In the genomic region with DNA sequence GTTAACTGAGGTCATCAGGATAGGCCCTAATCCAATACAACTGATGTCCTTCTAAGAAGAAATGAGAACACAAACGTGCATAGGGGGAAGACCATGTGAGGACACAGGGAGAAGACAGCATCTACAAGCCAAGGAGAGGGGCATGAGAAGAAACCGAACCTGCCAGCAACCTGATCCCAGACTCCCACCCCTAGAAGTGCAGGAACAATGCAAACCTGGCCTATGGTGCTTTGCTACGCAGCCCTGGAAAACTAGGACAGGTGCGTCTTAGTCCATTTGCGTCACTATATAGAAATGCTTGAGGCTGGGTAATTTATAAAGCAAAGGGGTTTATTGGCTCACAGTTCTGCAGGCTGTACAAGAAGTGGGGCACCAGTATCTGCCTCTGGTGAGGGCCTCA, we compare ENCODE assay signal across 19 cellular contexts.
A peak's percentile ranks its signal among the peaks of the same experiment; 100 is the strongest.
DNase-seq lines count a peak whose midpoint lies in the region; ATAC-seq and TF ChIP-seq lines count a peak whose summit lies in the region.
"Had no signal": no experiment of that assay in that cellular context is flagged by ENCODE, and none has a peak within 500 bp of the region (broad histone marks: within the 10 kb centered on the region; RNA-seq: fewer than 3 reads in every experiment).

No MANE protein-coding gene starts in this region.

- in situ Hi-C loops in gastrocnemius medialis (cut with MboI; ENCODE audit: low sequenced_read_pairs in 4 of 4), result no loop called here

- no peak for TF ChIP-seq EP300 in esophagus muscularis mucosa (IDR thresholded peaks at IDR 0.05)

- TF ChIP-seq CTCF in esophagus muscularis mucosa (IDR thresholded peaks at IDR 0.05), result no peak
- TF ChIP-seq CTCF in lung (IDR thresholded peaks at IDR 0.05; ENCODE audit: control extremely low read depth, extremely low read depth), result no peak
- no peak for TF ChIP-seq CTCF in gastrocnemius medialis (IDR thresholded peaks at IDR 0.05 in 4 of 5, conservative IDR thresholded peaks at IDR 0.05 in 1 of 5)
- TF ChIP-seq CTCF in body of pancreas (IDR thresholded peaks at IDR 0.05), result no peak

- no peaks in the 10 kb centered on the region for H3K36me3 Mint-ChIP-seq in activated CD4-positive, alpha-beta T cell treated with anti-CD3 and anti-CD28 coated beads, Interleukin-2, amount 10 ng/mL, durations not matched to agents 24 days and 14 days (ENCODE audit: low read depth)
- H3K36me3 Mint-ChIP-seq: CD14-positive monocyte; CD4-positive, alpha-beta memory T cell; CD4-positive, CD25-positive, alpha-beta regulatory T cell; CD8-positive, alpha-beta memory T cell had no signal

- ATAC-seq in lung (ENCODE audit: insufficient read depth, low FRiP score), result no peak
- ATAC-seq in sciatic nerve, result no peak
- ATAC-seq in gastrocnemius medialis, result no peak
- ATAC-seq in body of pancreas, result no peak
- ATAC-seq: GM12878 had no signal

- 94% methylated on average over 5 of the region's 5 CpGs for WGBS in esophagus muscularis mucosa
- WGBS in lung, 2 donors, result 92 to 98% methylated on average over 5 of the region's 5 CpGs
- 80 to 88% methylated on average over 5 of the region's 5 CpGs for WGBS in body of pancreas, 2 donors

- H3K9me3 Mint-ChIP-seq in activated CD4-positive, alpha-beta T cell treated with anti-CD3 and anti-CD28 coated beads, Interleukin-2, amount 10 ng/mL, durations not matched to agents 24 days and 14 days, result peaks cover 4% of the 10 kb centered on the region
- H3K9me3 Mint-ChIP-seq: CD4-positive, alpha-beta memory T cell; CD8-positive, alpha-beta memory T cell had no signal

- no peaks in the 10 kb centered on the region for H3K36me3 ChIP-seq in esophagus muscularis mucosa
- no peaks in the 10 kb centered on the region for H3K36me3 ChIP-seq in lung (ENCODE audit: control insufficient read depth in 2 of 2, insufficient read depth in 2 of 2, low read length in 2 of 2)
- H3K36me3 ChIP-seq in gastrocnemius medialis, result no peaks in the 10 kb centered on the region
- no peaks in the 10 kb centered on the region for H3K36me3 ChIP-seq in body of pancreas (replicated peaks in 1 of 2; ENCODE audit: insufficient read depth in 1 of 2, low read depth in 2 of 2)
- H3K36me3 ChIP-seq: BE2C, BLaER1 had no signal

- H3K4me3 Mint-ChIP-seq in activated CD4-positive, alpha-beta T cell treated with anti-CD3 and anti-CD28 coated beads, Interleukin-2, amount 10 ng/mL, durations not matched to agents 24 days and 14 days, result no peak overlapping the region
- H3K4me3 Mint-ChIP-seq: CD14-positive monocyte; CD4-positive, alpha-beta memory T cell; CD4-positive, CD25-positive, alpha-beta regulatory T cell; CD8-positive, alpha-beta memory T cell had no signal

- no peak overlapping the region for H3K27ac ChIP-seq in esophagus muscularis mucosa (replicated peaks in 1 of 4)
- H3K27ac ChIP-seq in lung (ENCODE audit: low read depth in 1 of 2, low read length in 1 of 2), result no peak overlapping the region
- H3K27ac ChIP-seq in gastrocnemius medialis, result no peak overlapping the region
- no peak overlapping the region for H3K27ac ChIP-seq in body of pancreas
- H3K27ac ChIP-seq: BLaER1 had no signal

- no peaks in the 10 kb centered on the region for H3K27me3 ChIP-seq in esophagus muscularis mucosa
- H3K27me3 ChIP-seq in lung (ENCODE audit: control insufficient read depth, insufficient read depth), result no peaks in the 10 kb centered on the region
- H3K27me3 ChIP-seq in gastrocnemius medialis, result no peaks in the 10 kb centered on the region
- no peaks in the 10 kb centered on the region for H3K27me3 ChIP-seq in body of pancreas
- H3K27me3 ChIP-seq: BE2C had no signal

- DNase-seq in esophagus muscularis mucosa (ENCODE audit: extremely low spot score) (peak; percentile 78), lung (ENCODE audit: low spot score) (peak; percentile 11), sciatic nerve (ENCODE audit: low spot score) (peak; percentile 17), GDM1 (lab: John Stamatoyannopoulos, UW) (no peak), gastrocnemius medialis (no peak), body of pancreas (no peak)
- no peak for DNase-seq in activated CD4-positive, alpha-beta T cell treated with anti-CD3 and anti-CD28 coated beads, Interleukin-2, amount 10 ng/mL, durations not matched to agents 24 days and 14 days
- DNase-seq: 8988T; ACHN; BE2C; C1 segment of cervical spinal cord; CD4-positive, alpha-beta memory T cell; CD4-positive, CD25-positive, alpha-beta regulatory T cell; CD8-positive, alpha-beta memory T cell; COR-L47; DMS79 treated with DMSO at 0.1 percent for 48 hours had no signal

- H3K4me1 ChIP-seq in esophagus muscularis mucosa, result peaks cover 0 to 5% (median 2%) of the 10 kb centered on the region in 4 donors
- H3K4me1 ChIP-seq in lung (ENCODE audit: control insufficient read depth in 2 of 2, insufficient read depth in 2 of 2, low read length in 2 of 2), result peaks cover 0 to 3% of the 10 kb centered on the region in 2 donors
- no peaks in the 10 kb centered on the region for H3K4me1 ChIP-seq in gastrocnemius medialis
- H3K4me1 ChIP-seq in body of pancreas, result no peaks in the 10 kb centered on the region
- H3K4me1 ChIP-seq: BE2C had no signal

- H3K9me3 ChIP-seq in esophagus muscularis mucosa (no peaks in the 10 kb centered on the region), lung (ENCODE audit: control insufficient read depth in 2 of 2, insufficient read depth in 1 of 2, low read length in 1 of 2) (peaks cover 0 to 2% of the 10 kb centered on the region in 2 donors), gastrocnemius medialis (no peaks in the 10 kb centered on the region), body of pancreas (no peaks in the 10 kb centered on the region)
- H3K9me3 ChIP-seq: BE2C, BLaER1 had no signal

- intact Hi-C loops in esophagus muscularis mucosa (cut with DNase I), result no loop called here
- intact Hi-C loops in sciatic nerve (cut with DNase I), result no loop called here
- intact Hi-C loops in gastrocnemius medialis (cut with DNase I; ENCODE audit: low total_unique reads), result no loop called here
- intact Hi-C loops in activated CD4-positive, alpha-beta T cell treated with anti-CD3 and anti-CD28 coated beads, Interleukin-2, amount 10 ng/mL, durations not matched to agents 24 days and 14 days (cut with micrococcal nuclease), result no loop called here
- intact Hi-C loops in body of pancreas (cut with DNase I), result no loop called here

- H3K27ac Mint-ChIP-seq in activated CD4-positive, alpha-beta T cell treated with anti-CD3 and anti-CD28 coated beads, Interleukin-2, amount 10 ng/mL, durations not matched to agents 24 days and 14 days, result no peak overlapping the region
- H3K27ac Mint-ChIP-seq: CD14-positive monocyte; CD4-positive, alpha-beta memory T cell; CD4-positive, CD25-positive, alpha-beta regulatory T cell; CD8-positive, alpha-beta memory T cell had no signal

- H3K27me3 Mint-ChIP-seq in activated CD4-positive, alpha-beta T cell treated with anti-CD3 and anti-CD28 coated beads, Interleukin-2, amount 10 ng/mL, durations not matched to agents 24 days and 14 days, result peaks cover 4% of the 10 kb centered on the region
- H3K27me3 Mint-ChIP-seq: CD4-positive, CD25-positive, alpha-beta regulatory T cell had no signal

- H3K4me1 Mint-ChIP-seq in activated CD4-positive, alpha-beta T cell treated with anti-CD3 and anti-CD28 coated beads, Interleukin-2, amount 10 ng/mL, durations not matched to agents 24 days and 14 days, result no peaks in the 10 kb centered on the region
- H3K4me1 Mint-ChIP-seq: CD4-positive, alpha-beta memory T cell; CD4-positive, CD25-positive, alpha-beta regulatory T cell; CD8-positive, alpha-beta memory T cell had no signal

- H3K4me3 ChIP-seq in esophagus muscularis mucosa, result no peak overlapping the region
- H3K4me3 ChIP-seq in lung, result no peak overlapping the region
- no peak overlapping the region for H3K4me3 ChIP-seq in gastrocnemius medialis
- no peak overlapping the region for H3K4me3 ChIP-seq in body of pancreas
- H3K4me3 ChIP-seq: BLaER1, GM12878 had no signal

- no peak for TF ChIP-seq POLR2A in esophagus muscularis mucosa (IDR thresholded peaks at IDR 0.05; ENCODE audit: low read depth)
- TF ChIP-seq POLR2A in gastrocnemius medialis (IDR thresholded peaks at IDR 0.05), result no peak
- no peak for TF ChIP-seq POLR2A in body of pancreas (IDR thresholded peaks at IDR 0.05)

Comparison
In these comparisons a context has a peak if more than half of its experiments do, and no peak if none do; other contexts are left out.
1. DNase-seq: peak in esophagus muscularis mucosa (single experiment), lung (single experiment) and sciatic nerve (single experiment); none in GDM1 (single experiment), gastrocnemius medialis (0 of 2), activated CD4-positive, alpha-beta T cell treated with anti-CD3 and anti-CD28 coated beads, Interleukin-2, amount 10 ng/mL, durations not matched to agents 24 days and 14 days (single experiment) and body of pancreas (0 of 4).